7 cellular contexts compared by ENCODE assay signal in genomic region chr10:100346351-100346764, GRCh38. TPM values are rescaled to one million over a fixed set of nuclear protein-coding genes. Genes with fewer than 3 reads are reported as not detected.
DNase-seq lines count a peak whose midpoint lies in the region; ATAC-seq and TF ChIP-seq lines count a peak whose summit lies in the region.

No MANE protein-coding gene starts in this region.

- H3K36me3 Mint-ChIP-seq in activated B cell treated with CpG ODN at 0.5 μM for 24 hours (ENCODE audit: low read depth): peaks cover 26% of the 10 kb centered on the region

- H3K27ac Mint-ChIP-seq in activated B cell treated with CpG ODN at 0.5 μM for 24 hours: peak overlapping the region; percentile 61

- no peaks in the 10 kb centered on the region for H3K9me3 Mint-ChIP-seq in activated B cell treated with CpG ODN at 0.5 μM for 24 hours

- peaks cover 22% of the 10 kb centered on the region for H3K4me1 Mint-ChIP-seq in activated B cell treated with CpG ODN at 0.5 μM for 24 hours

- DNase-seq in NCI-H1105 treated with DMSO at 0.1 percent for 48 hours (lab: John Stamatoyannopoulos, UW): peak; percentile 36
- DNase-seq in activated B cell treated with CpG ODN at 0.5 μM for 24 hours: peak; percentile 67
- peak; percentile 71 for DNase-seq in cerebellum (ENCODE audit: low spot score)
- DNase-seq in kidney tubule cell (ENCODE audit: low spot score): peak; percentile 70
- peak; percentile 61 to 72 for DNase-seq in stimulated activated CD4-positive, alpha-beta T cell treated with anti-CD3 and anti-CD28 coated beads, Interleukin-15, amount 100 ng/mL, for 48 hours (ENCODE audit: low read depth in 2 of 2)

- H3K4me3 Mint-ChIP-seq in activated B cell treated with CpG ODN at 0.5 μM for 24 hours: peak overlapping the region; percentile 89

- ATAC-seq in HG02588 (IDR thresholded peaks at IDR 0.05; ENCODE audit: unreplicated experiment) (peak; percentile 49), activated B cell treated with CpG ODN at 0.5 μM for 24 hours (ENCODE audit: low read depth) (peak; percentile 66)

- CTCF ChIA-PET in activated B cell treated with CpG ODN at 0.5 μM for 24 hours (lab: Charles Lee): interaction anchor here (1.9 kb wide), 1 partner anchor 87 kb away, joined by 7 read pairs; no protein-coding TSS in a partner anchor

- peaks cover 3% of the 10 kb centered on the region for H3K27me3 Mint-ChIP-seq in activated B cell treated with CpG ODN at 0.5 μM for 24 hours

- intact Hi-C loops in activated B cell treated with CpG ODN at 0.5 μM for 24 hours (cut with micrococcal nuclease): loop anchor here (2.0 kb wide), 2 partner anchors 60 to 134 kb away; partner anchors contain the start of gene BLOC1S2

- POLR2A ChIA-PET in activated B cell treated with CpG ODN at 0.5 μM for 24 hours (lab: Charles Lee): interaction anchor here (0.6 to 3.4 kb wide), 12 partner anchors 14 to 1348 kb away, joined by 3 to 22 read pairs (median 6); partner anchors contain the start of genes BLOC1S2, DNMBP, HIF1AN and PKD2L1

- TF ChIP-seq POLR2A in GM15510 (IDR thresholded peaks at IDR 0.05; ENCODE audit: borderline replicate concordance, extremely low read depth, insufficient read length): peak; percentile 53

- no peak for TF ChIP-seq CTCF in activated B cell treated with CpG ODN at 0.5 μM for 24 hours (IDR thresholded peaks at IDR 0.05)

RNA-seq across cellular contexts. Expression of gene SCD, which starts 0.7 kb away (rescaled TPM):
- total RNA-seq in activated B cell treated with CpG ODN at 0.5 μM for 24 hours (24.9 and 26.0 TPM in 2 replicates), cerebellum (91.2 TPM)

RNA-seq across cellular contexts. Expression of gene PKD2L1, which starts 16.3 kb away (rescaled TPM):
- total RNA-seq in activated B cell treated with CpG ODN at 0.5 μM for 24 hours (not detected in 2 replicates), cerebellum (not detected)

RNA-seq across cellular contexts. Expression of gene BLOC1S2, which starts 59.9 kb away (rescaled TPM):
- 47.7 and 52.3 TPM in 2 replicates for total RNA-seq in activated B cell treated with CpG ODN at 0.5 μM for 24 hours
- total RNA-seq in cerebellum: 42.6 TPM

Comparison
In these comparisons a context has a peak if more than half of its experiments do, and no peak if none do; other contexts are left out.
1. Peak in every context shown above with its lines: DNase-seq and ATAC-seq.